22 cellular contexts compared by ENCODE assay signal in genomic region chr2:60227014-60227413, GRCh38.
"Had no signal": no experiment of that assay in that cellular context is flagged by ENCODE, and none has a peak within 500 bp of the region (broad histone marks: within the 10 kb centered on the region; RNA-seq: fewer than 3 reads in every experiment).

No MANE protein-coding gene starts in this region.

- H3K27me3 Mint-ChIP-seq: naive thymus-derived CD8-positive, alpha-beta T cell; stimulated activated naive CD8-positive, alpha-beta T cell treated with anti-CD3 and anti-CD28 coated beads, Interleukin-15, amount 100 ng/mL, for 72 hours; type B pancreatic cell had no signal

- DNase-seq: islet precursor cell; left ventricle myocardium inferior; midbrain; mucosa of descending colon; naive thymus-derived CD8-positive, alpha-beta T cell; nucleus accumbens; pancreas; posterior cingulate gyrus; retina; right cardiac atrium; sigmoid colon; small intestine; spleen; stimulated activated CD4-positive, alpha-beta T cell treated with anti-CD3 and anti-CD28 coated beads, Interleukin-4, amount 100 ng/mL, for 24 hours; stimulated activated naive CD4-positive, alpha-beta T cell treated with Interleukin-2 at 50 U/mL for 16 hours; stimulated activated naive CD8-positive, alpha-beta T cell treated with anti-CD3 and anti-CD28 coated beads, Interleukin-15, amount 100 ng/mL, for 72 hours; substantia nigra; uterus had no signal

- H3K4me3 Mint-ChIP-seq: naive thymus-derived CD8-positive, alpha-beta T cell; nephron; neural crest cell; stimulated activated effector memory CD8-positive, alpha-beta T cell treated with anti-CD3 and anti-CD28 coated beads, Interleukin-12 subunit alpha, Interleukin-12 subunit beta, amount 100 ng/mL, for 72 hours; stimulated activated naive CD8-positive, alpha-beta T cell treated with anti-CD3 and anti-CD28 coated beads, Interleukin-15, amount 100 ng/mL, for 72 hours; type B pancreatic cell had no signal

- H3K36me3 Mint-ChIP-seq: stimulated activated effector memory CD8-positive, alpha-beta T cell treated with anti-CD3 and anti-CD28 coated beads, Interleukin-12 subunit alpha, Interleukin-12 subunit beta, amount 100 ng/mL, for 72 hours; type B pancreatic cell had no signal

- H3K27ac Mint-ChIP-seq: naive thymus-derived CD8-positive, alpha-beta T cell; nephron; stimulated activated effector memory CD8-positive, alpha-beta T cell treated with anti-CD3 and anti-CD28 coated beads, Interleukin-12 subunit alpha, Interleukin-12 subunit beta, amount 100 ng/mL, for 72 hours; stimulated activated naive CD8-positive, alpha-beta T cell treated with anti-CD3 and anti-CD28 coated beads, Interleukin-15, amount 100 ng/mL, for 72 hours; type B pancreatic cell had no signal

- ATAC-seq: mucosa of descending colon; naive thymus-derived CD8-positive, alpha-beta T cell; pancreas; right cardiac atrium; stimulated activated effector memory CD8-positive, alpha-beta T cell treated with anti-CD3 and anti-CD28 coated beads, Interleukin-12 subunit alpha, Interleukin-12 subunit beta, amount 100 ng/mL, for 72 hours; stimulated activated naive CD8-positive, alpha-beta T cell treated with anti-CD3 and anti-CD28 coated beads, Interleukin-15, amount 100 ng/mL, for 72 hours had no signal

- H3K4me1 Mint-ChIP-seq: nephron; neural crest cell; stimulated activated effector memory CD8-positive, alpha-beta T cell treated with anti-CD3 and anti-CD28 coated beads, Interleukin-12 subunit alpha, Interleukin-12 subunit beta, amount 100 ng/mL, for 72 hours; stimulated activated naive CD8-positive, alpha-beta T cell treated with anti-CD3 and anti-CD28 coated beads, Interleukin-15, amount 100 ng/mL, for 72 hours had no signal
